18 cellular contexts compared by ENCODE assay signal in the genomic region with DNA sequence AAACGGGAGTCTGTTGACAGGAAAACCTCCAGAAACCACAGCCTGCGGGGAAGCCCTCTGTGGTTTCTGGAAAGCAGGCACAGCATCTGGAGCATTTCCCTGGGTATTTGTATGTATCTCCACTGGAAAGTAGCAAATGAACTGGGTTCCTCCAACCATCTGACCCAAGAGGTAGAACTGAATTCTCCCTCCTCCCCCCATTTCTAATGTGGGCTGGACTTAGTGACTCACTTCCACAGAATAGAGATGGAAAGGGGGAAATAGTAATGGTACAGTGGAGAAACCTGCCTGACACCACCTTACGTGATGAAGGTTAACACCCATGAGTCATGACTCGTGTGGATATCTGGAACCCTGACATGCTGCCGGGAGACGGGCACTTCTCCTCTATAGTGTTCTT. TPM values are rescaled to one million over a fixed set of nuclear protein-coding genes. Genes with fewer than 3 reads are reported as not detected.
DNase-seq lines count a peak whose midpoint lies in the region; ATAC-seq, FAIRE-seq and TF ChIP-seq lines count a peak whose summit lies in the region.
"Had no signal": no experiment of that assay in that cellular context is flagged by ENCODE, and none has a peak within 500 bp of the region (broad histone marks: within the 10 kb centered on the region; RNA-seq: fewer than 3 reads in every experiment).

No MANE protein-coding gene starts in this region.

- no peaks in the 10 kb centered on the region for H3K9me3 ChIP-seq in breast epithelium

- H3K4me3 Mint-ChIP-seq in MCF 10A (ENCODE audit: unreplicated experiment), result no peak overlapping the region

- no peak overlapping the region for H3K4me3 ChIP-seq in breast epithelium
- H3K4me3 ChIP-seq: BLaER1 treated with 17β-estradiol and CSF1 and Interleukin-3, amounts not matched to agents 10 nM and 100 nM; smooth muscle cell had no signal

- no peaks in the 10 kb centered on the region for H3K36me3 Mint-ChIP-seq in MCF 10A (ENCODE audit: insufficient read depth, unreplicated experiment)

- POLR2A ChIA-PET in MCF 10A (lab: Yijun Ruan, JAX), result interaction anchor here (0.6 kb wide), 1 partner anchor 79 kb away, joined by 4 read pairs; no protein-coding TSS in a partner anchor

- intact Hi-C loops in MCF 10A (cut with micrococcal nuclease) (no loop called here), breast epithelium (cut with DNase I; ENCODE audit: low total_unique reads) (no loop called here)

- FAIRE-seq in urothelium cell line (lab: Jason Lieb, UNC), result no peak
- FAIRE-seq: GM12891 had no signal

- no peak overlapping the region for H3K27ac ChIP-seq in breast epithelium
- no peak overlapping the region for H3K27ac ChIP-seq in foreskin keratinocyte
- H3K27ac ChIP-seq: BLaER1 treated with 17β-estradiol and CSF1 and Interleukin-3, amounts not matched to agents 10 nM and 100 nM had no signal

- no peak overlapping the region for H3K27ac Mint-ChIP-seq in MCF 10A (ENCODE audit: low read depth, unreplicated experiment)

- H3K9me3 Mint-ChIP-seq in MCF 10A (ENCODE audit: unreplicated experiment), result no peaks in the 10 kb centered on the region

- H3K36me3 ChIP-seq in breast epithelium, result no peaks in the 10 kb centered on the region
- H3K36me3 ChIP-seq: BLaER1 treated with 17β-estradiol and CSF1 and Interleukin-3, amounts not matched to agents 10 nM and 100 nM had no signal

- H3K4me1 ChIP-seq in breast epithelium (no peaks in the 10 kb centered on the region), foreskin keratinocyte (no peaks in the 10 kb centered on the region)

- ATAC-seq in foreskin keratinocyte (peak; percentile 75), GM21619 (IDR thresholded peaks at IDR 0.05; ENCODE audit: unreplicated experiment) (no peak), HG03045 (IDR thresholded peaks at IDR 0.05; ENCODE audit: unreplicated experiment) (no peak)

- no peak for TF ChIP-seq POLR2A in breast epithelium (IDR thresholded peaks at IDR 0.05)

- DNase-seq in MCF 10A (ENCODE audit: unreplicated experiment) (peak; percentile 13), breast epithelium (ENCODE audit: low spot score in 2 of 2) (no peak), SW480 (ENCODE audit: low spot score) (peak; percentile 72), foreskin keratinocyte (peak; percentile 23 to 58), urothelium cell line (ENCODE audit: low spot score) (peak; percentile 9), NCI-H2081 treated with DMSO at 0.1 percent for 48 hours (lab: John Stamatoyannopoulos, UW) (no peak)
- DNase-seq: aorta; DND-41; effector CD4-positive, alpha-beta T cell; glutamatergic neuron; kidney glomerular epithelial cell; NCI-H1417; NCI-H524 had no signal

- no TSS peak for BruUV-seq in MCF 10A (replicated peaks; lab: Mats Ljungman, UMichigan)

- CTCF ChIA-PET in MCF 10A (lab: Yijun Ruan, JAX), result interaction anchor here (0.6 to 1.2 kb wide), 4 partner anchors 14 to 386 kb away, joined by 3 to 4 read pairs (median 4); no protein-coding TSS in a partner anchor

- peaks cover 11% of the 10 kb centered on the region for H3K4me1 Mint-ChIP-seq in MCF 10A (ENCODE audit: insufficient read depth, unreplicated experiment)

- no peaks in the 10 kb centered on the region for H3K27me3 Mint-ChIP-seq in MCF 10A (ENCODE audit: insufficient read depth, unreplicated experiment)

- no peak for TF ChIP-seq CTCF in MCF 10A (IDR thresholded peaks at IDR 0.05; ENCODE audit: unreplicated experiment)
- TF ChIP-seq CTCF in breast epithelium (IDR thresholded peaks at IDR 0.05), result no peak
- no peak for TF ChIP-seq CTCF in foreskin keratinocyte (conservative IDR thresholded peaks at IDR 0.05)

- H3K27me3 ChIP-seq in breast epithelium (no peaks in the 10 kb centered on the region), foreskin keratinocyte (no peaks in the 10 kb centered on the region)
- H3K27me3 ChIP-seq: BLaER1 treated with 17β-estradiol and CSF1 and Interleukin-3, amounts not matched to agents 10 nM and 100 nM had no signal

RNA-seq across cellular contexts. Expression of a gene that starts 51.9 kb away (rescaled TPM):
- 60.8 and 67.8 TPM in 2 replicates for total RNA-seq in MCF 10A (2022)
- total RNA-seq in breast epithelium, result 10 to 100 TPM; 71.2 to 95.7 (median 90.4) TPM
- total RNA-seq in foreskin keratinocyte, result 84.4 and 87.5 TPM in 2 replicates
- 30.8 and 37.7 TPM in 2 replicates for polyA plus RNA-seq in foreskin keratinocyte

Comparison
In these comparisons a context has a peak if more than half of its experiments do, and no peak if none do; other contexts are left out.
1. DNase-seq: peak in MCF 10A (single experiment), SW480 (single experiment), foreskin keratinocyte (2 of 2) and urothelium cell line (single experiment); none in breast epithelium (0 of 2) and NCI-H2081 treated with DMSO at 0.1 percent for 48 hours (single experiment).